In genomic region chr2:172664766-172665165, GRCh38 we compare ENCODE assay signal across 32 cellular contexts.
"Had no signal": no experiment of that assay in that cellular context is flagged by ENCODE, and none has a peak within 500 bp of the region (broad histone marks: within the 10 kb centered on the region; RNA-seq: fewer than 3 reads in every experiment).

No MANE protein-coding gene starts in this region.

- H3K4me3 ChIP-seq: ascending aorta, coronary artery, dorsolateral prefrontal cortex, esophagus muscularis mucosa, gastroesophageal sphincter, heart right ventricle, hepatocyte had no signal

- H3K4me1 ChIP-seq: ascending aorta, esophagus muscularis mucosa, gastroesophageal sphincter, heart right ventricle had no signal

- ATAC-seq: activated CD4-positive, CD25-positive, alpha-beta regulatory T cell treated with anti-CD3 and anti-CD28 coated beads, Interleukin-2, amount 50 U/mL, for 24 hours; activated CD8-positive, alpha-beta T cell treated with anti-CD3 and anti-CD28 coated beads for 36 hours; activated naive CD8-positive, alpha-beta T cell treated with anti-CD3 and anti-CD28 coated beads, Interleukin-2, amount 50 U/mL, for 24 hours; activated T-cell treated with anti-CD3 and anti-CD28 coated beads, Interleukin-2, amount 50 U/mL, for 4 hours; activated T-helper 17 cell treated with anti-CD3 and anti-CD28 coated beads, Interleukin-2, amount 50 U/mL, for 72 hours; gastroesophageal sphincter; heart right ventricle; T-cell had no signal

- FAIRE-seq: bronchial epithelial cell had no signal

- H3K79me2 ChIP-seq: hepatocyte had no signal

- H3K4me3 Mint-ChIP-seq: activated B cell treated with CpG ODN at 0.5 μM for 24 hours; activated CD8-positive, alpha-beta T cell treated with anti-CD3 and anti-CD28 coated beads for 36 hours; activated naive CD4-positive, alpha-beta T cell treated with anti-CD3 and anti-CD28 coated beads for 36 hours; activated naive CD4-positive, alpha-beta T cell treated with anti-CD3 and anti-CD28 coated beads, Interleukin-2, amount 50 U/mL, for 24 hours; activated naive CD8-positive, alpha-beta T cell treated with anti-CD3 and anti-CD28 coated beads for 36 hours; activated naive CD8-positive, alpha-beta T cell treated with anti-CD3 and anti-CD28 coated beads, Interleukin-2, amount 50 U/mL, for 24 hours; activated T-cell treated with anti-CD3 and anti-CD28 coated beads, Interleukin-2, amount 50 U/mL, for 4 hours; activated T-helper 17 cell treated with anti-CD3 and anti-CD28 coated beads, Interleukin-2, amount 50 U/mL, for 72 hours; central memory CD8-positive, alpha-beta T cell; dendritic cell treated with granulocyte-macrophage colony-stimulating factor and Interleukin-4, amounts not matched to agents 40 ng/mL and 50 ng/mL, for 4 days; T-cell; T-helper 1 cell treated with Interleukin-12 subunit alpha and Interleukin-12 subunit beta and Interleukin-4 antibody, amounts not matched to agents 30 μg/mL and 1 μg/mL, for 36 hours had no signal

- H3K27me3 Mint-ChIP-seq: activated B cell treated with CpG ODN at 0.5 μM for 24 hours; activated naive CD4-positive, alpha-beta T cell treated with anti-CD3 and anti-CD28 coated beads, Interleukin-2, amount 50 U/mL, for 24 hours; activated naive CD8-positive, alpha-beta T cell treated with anti-CD3 and anti-CD28 coated beads for 36 hours; activated naive CD8-positive, alpha-beta T cell treated with anti-CD3 and anti-CD28 coated beads, Interleukin-2, amount 50 U/mL, for 24 hours had no signal

- H3K4me2 ChIP-seq: hepatocyte had no signal

- H3K27ac Mint-ChIP-seq: activated B cell treated with CpG ODN at 0.5 μM for 24 hours; activated CD8-positive, alpha-beta T cell treated with anti-CD3 and anti-CD28 coated beads for 36 hours; activated naive CD4-positive, alpha-beta T cell treated with anti-CD3 and anti-CD28 coated beads for 36 hours; activated naive CD4-positive, alpha-beta T cell treated with anti-CD3 and anti-CD28 coated beads, Interleukin-2, amount 50 U/mL, for 24 hours; activated naive CD8-positive, alpha-beta T cell treated with anti-CD3 and anti-CD28 coated beads for 36 hours; activated naive CD8-positive, alpha-beta T cell treated with anti-CD3 and anti-CD28 coated beads, Interleukin-2, amount 50 U/mL, for 24 hours; activated T-helper 17 cell treated with anti-CD3 and anti-CD28 coated beads, Interleukin-2, amount 50 U/mL, for 72 hours; dendritic cell treated with granulocyte-macrophage colony-stimulating factor and Interleukin-4, amounts not matched to agents 40 ng/mL and 50 ng/mL, for 4 days; T-cell; T-helper 1 cell treated with Interleukin-12 subunit alpha and Interleukin-12 subunit beta and Interleukin-4 antibody, amounts not matched to agents 30 μg/mL and 1 μg/mL, for 36 hours had no signal

- DNase-seq: activated B cell treated with CpG ODN at 0.5 μM for 24 hours; activated CD4-positive, alpha-beta T cell treated with anti-CD3 and anti-CD28 coated beads for 48 hours; activated CD4-positive, alpha-beta T cell treated with anti-CD3 and anti-CD28 coated beads, Interleukin-2, amount 50 U/mL, for 1 hour; activated CD4-positive, alpha-beta T cell treated with anti-CD3 and anti-CD28 coated beads, Interleukin-2, amount 50 U/mL, for 48 hours; activated CD8-positive, alpha-beta memory T cell treated with anti-CD3 and anti-CD28 coated beads for 24 hours; activated CD8-positive, alpha-beta T cell treated with anti-CD3 and anti-CD28 coated beads for 36 hours; activated effector memory CD4-positive, alpha-beta T cell treated with anti-CD3 and anti-CD28 coated beads, Interleukin-2, amount 50 U/mL, for 16 hours; activated naive CD4-positive, alpha-beta T cell treated with anti-CD3 and anti-CD28 coated beads for 36 hours; activated naive CD8-positive, alpha-beta T cell treated with anti-CD3 and anti-CD28 coated beads for 36 hours; activated naive CD8-positive, alpha-beta T cell treated with anti-CD3 and anti-CD28 coated beads, Interleukin-2, amount 50 U/mL, for 24 hours; activated T-cell treated with anti-CD3 and anti-CD28 coated beads, Interleukin-2, amount 50 U/mL, for 4 hours; brain microvascular endothelial cell; dorsolateral prefrontal cortex; effector memory CD4-positive, alpha-beta T cell; erythroblast; foreskin melanocyte; heart right ventricle; T-cell; T1000; WERI-Rb-1 had no signal

- H3K9me3 ChIP-seq: ascending aorta had no signal

- H2AFZ ChIP-seq: hepatocyte had no signal

- H3K4me1 Mint-ChIP-seq: activated B cell treated with CpG ODN at 0.5 μM for 24 hours; activated naive CD4-positive, alpha-beta T cell treated with anti-CD3 and anti-CD28 coated beads, Interleukin-2, amount 50 U/mL, for 24 hours; activated naive CD8-positive, alpha-beta T cell treated with anti-CD3 and anti-CD28 coated beads for 36 hours; activated naive CD8-positive, alpha-beta T cell treated with anti-CD3 and anti-CD28 coated beads, Interleukin-2, amount 50 U/mL, for 24 hours; activated T-helper 17 cell treated with anti-CD3 and anti-CD28 coated beads, Interleukin-2, amount 50 U/mL, for 72 hours; central memory CD8-positive, alpha-beta T cell; T-cell had no signal

- H3K27me3 ChIP-seq: ascending aorta, brain microvascular endothelial cell, dorsolateral prefrontal cortex, esophagus muscularis mucosa, gastroesophageal sphincter, heart right ventricle, hepatocyte had no signal

- H3K36me3 ChIP-seq: ascending aorta, brain microvascular endothelial cell, esophagus muscularis mucosa, gastroesophageal sphincter, heart right ventricle, WERI-Rb-1 had no signal

- H3K27ac ChIP-seq: ascending aorta, brain microvascular endothelial cell, coronary artery, dorsolateral prefrontal cortex, esophagus muscularis mucosa, gastroesophageal sphincter, heart right ventricle, hepatocyte, WERI-Rb-1 had no signal
